Comparison of ENCODE assay signal across 2 cellular contexts in the genomic region with DNA sequence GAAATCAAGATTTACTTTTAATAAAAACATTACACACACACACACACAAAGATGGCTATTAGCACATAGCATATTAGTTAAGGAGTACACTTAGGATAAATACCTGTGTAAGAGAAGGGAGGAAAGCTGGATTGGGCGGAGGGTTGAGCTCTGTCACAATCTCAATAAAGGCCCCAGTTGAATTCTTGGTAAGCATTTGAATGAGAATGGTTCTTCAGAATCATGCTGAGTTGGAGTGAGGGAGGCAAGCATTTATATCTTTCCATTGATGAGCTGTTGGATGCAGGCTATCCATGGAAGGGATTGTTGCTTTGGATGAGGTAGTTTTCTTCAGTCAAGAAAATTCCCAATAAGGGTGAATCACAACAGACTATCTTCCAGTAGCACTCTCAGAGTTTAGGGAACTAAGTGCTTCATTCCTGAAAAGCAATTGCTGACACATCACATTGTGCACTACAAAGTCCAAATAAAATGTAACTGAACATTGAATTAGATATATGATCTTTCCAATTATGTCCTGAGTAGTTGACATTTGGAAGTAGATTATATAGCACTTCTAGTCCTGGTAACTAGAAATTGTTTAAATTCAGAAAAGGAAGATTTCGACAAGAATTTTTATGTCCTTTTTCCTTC.
TF ChIP-seq lines count a peak whose summit lies in the region.

No MANE protein-coding gene starts in this region.

TF ChIP-seq in GM23338, 12 proteins besides CTCF, POLR2A, EP300 and RAD21:
- TF ChIP-seq JUNB (IDR thresholded peaks at IDR 0.05; ENCODE audit: unreplicated experiment) = no peak
TF ChIP-seq in GM23338: peak in this region for 0.

TF ChIP-seq in IMR-90, 13 proteins besides CTCF, POLR2A, EP300 and RAD21:
- TF ChIP-seq MXI1 (IDR thresholded peaks at IDR 0.05; ENCODE audit: borderline replicate concordance, low read depth, low read length) (no peak), NFE2L2 (IDR thresholded peaks at IDR 0.05; ENCODE audit: low read depth, low read length) (no peak), RCOR1 (IDR thresholded peaks at IDR 0.05; ENCODE audit: insufficient replicate concordance, low read length) (no peak), SMC3 (IDR thresholded peaks at IDR 0.05; ENCODE audit: low read depth, low read length) (no peak), BHLHE40 (IDR thresholded peaks at IDR 0.05; ENCODE audit: low read depth, low read length) (no peak), MAFK (IDR thresholded peaks at IDR 0.05; ENCODE audit: low read depth, low read length) (peak; percentile 93)
